ENCODE assay signal across 8 cellular contexts in the genomic region with DNA sequence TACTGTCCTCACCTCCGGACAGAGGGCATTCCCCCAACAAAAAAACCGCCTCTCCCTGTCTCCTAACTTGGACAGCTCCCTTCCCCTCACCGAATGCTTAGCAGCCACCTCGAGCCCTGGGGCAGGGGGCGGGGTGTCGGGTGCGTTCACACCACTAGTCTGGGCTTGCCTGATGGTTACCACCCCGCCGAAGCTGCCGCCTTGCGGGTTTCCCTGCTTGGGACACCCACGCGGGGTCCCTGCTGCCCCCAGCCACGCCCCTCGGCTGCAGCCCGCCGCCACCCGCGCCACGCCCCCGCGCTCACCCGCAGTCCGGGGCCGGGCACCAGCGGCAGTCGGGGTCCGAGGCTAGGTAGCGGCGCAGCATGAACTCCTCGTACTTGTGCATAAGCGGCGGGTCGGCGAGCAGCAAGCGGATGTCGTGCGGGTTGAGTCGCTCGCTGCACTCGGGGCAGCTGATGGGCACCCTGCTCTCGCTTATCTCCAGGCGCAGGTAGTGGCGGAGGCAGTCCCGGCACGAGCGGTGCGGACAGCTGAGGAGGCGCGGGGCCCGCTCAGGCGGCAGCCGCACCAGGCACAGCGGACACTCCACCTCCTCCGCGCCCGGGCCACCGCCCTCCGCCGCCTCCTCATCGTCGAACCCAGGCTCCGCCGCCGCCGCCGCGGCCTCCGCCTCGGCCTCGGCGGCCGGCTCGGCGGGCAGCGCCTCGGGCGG. TPM values are rescaled to one million over a fixed set of nuclear protein-coding genes. Genes with fewer than 3 reads are reported as not detected.
A peak's percentile ranks its signal among the peaks of the same experiment; 100 is the strongest.
DNase-seq lines count a peak whose midpoint lies in the region; ATAC-seq lines count a peak whose summit lies in the region.

No MANE protein-coding gene starts in this region.

- H3K9me3 ChIP-seq in endocrine pancreas (ENCODE audit: control insufficient read depth, low read length) (no peaks in the 10 kb centered on the region), mononuclear cell (ENCODE audit: low read depth, low read length) (no peaks in the 10 kb centered on the region)

- peak; percentile 22 for ATAC-seq in HG02870 (IDR thresholded peaks at IDR 0.05; ENCODE audit: unreplicated experiment)

- H3K4me3 ChIP-seq in endocrine pancreas (ENCODE audit: control insufficient read depth, insufficient read depth, low read length) (peak overlapping the region; percentile 76), mononuclear cell (ENCODE audit: low read length) (peak overlapping the region; percentile 82)

- no peaks in the 10 kb centered on the region for H3K36me3 ChIP-seq in endocrine pancreas (ENCODE audit: control insufficient read depth, insufficient read depth, low read length)

- H3K4me1 ChIP-seq in endocrine pancreas (ENCODE audit: control insufficient read depth, insufficient read depth, low read length) (no peaks in the 10 kb centered on the region), mononuclear cell (ENCODE audit: insufficient read depth, low read length) (peaks cover 43% of the 10 kb centered on the region)

- H3K9ac ChIP-seq in endocrine pancreas (ENCODE audit: control insufficient read depth, insufficient read depth, low read length): peak overlapping the region; percentile 84

- H3K27me3 ChIP-seq in endocrine pancreas (ENCODE audit: control insufficient read depth, insufficient read depth, low read length) (no peaks in the 10 kb centered on the region), mononuclear cell (ENCODE audit: insufficient read depth, low read length) (no peaks in the 10 kb centered on the region)

- peak; percentile 41 for DNase-seq in DMS153 (lab: John Stamatoyannopoulos, UW)
- no peak for DNase-seq in DMS153 treated with DMSO at 0.1 percent for 48 hours (lab: John Stamatoyannopoulos, UW; ENCODE audit: unreplicated experiment)
- DNase-seq in NCI-H510A treated with DMSO at 0.1 percent for 48 hours (lab: John Stamatoyannopoulos, UW): peak; percentile 41
- peak; percentile 9 to 31 for DNase-seq in activated CD8-positive, alpha-beta memory T cell treated with anti-CD3 and anti-CD28 coated beads for 1 hour (ENCODE audit: extremely low read depth in 1 of 2, low read depth in 1 of 2)
- DNase-seq in stimulated activated CD8-positive, alpha-beta memory T cell treated with anti-CD3 and anti-CD28 coated beads, Interleukin-4, amount 100 ng/mL, for 1 hour (ENCODE audit: low read depth in 2 of 2, low spot score in 1 of 2): peak; percentile 19 to 31

RNA-seq across cellular contexts. Expression of a gene that starts 0.7 kb away (rescaled TPM):
- 69.0 TPM for total RNA-seq in mononuclear cell
